8 cellular contexts compared by ENCODE assay signal in the genomic region with DNA sequence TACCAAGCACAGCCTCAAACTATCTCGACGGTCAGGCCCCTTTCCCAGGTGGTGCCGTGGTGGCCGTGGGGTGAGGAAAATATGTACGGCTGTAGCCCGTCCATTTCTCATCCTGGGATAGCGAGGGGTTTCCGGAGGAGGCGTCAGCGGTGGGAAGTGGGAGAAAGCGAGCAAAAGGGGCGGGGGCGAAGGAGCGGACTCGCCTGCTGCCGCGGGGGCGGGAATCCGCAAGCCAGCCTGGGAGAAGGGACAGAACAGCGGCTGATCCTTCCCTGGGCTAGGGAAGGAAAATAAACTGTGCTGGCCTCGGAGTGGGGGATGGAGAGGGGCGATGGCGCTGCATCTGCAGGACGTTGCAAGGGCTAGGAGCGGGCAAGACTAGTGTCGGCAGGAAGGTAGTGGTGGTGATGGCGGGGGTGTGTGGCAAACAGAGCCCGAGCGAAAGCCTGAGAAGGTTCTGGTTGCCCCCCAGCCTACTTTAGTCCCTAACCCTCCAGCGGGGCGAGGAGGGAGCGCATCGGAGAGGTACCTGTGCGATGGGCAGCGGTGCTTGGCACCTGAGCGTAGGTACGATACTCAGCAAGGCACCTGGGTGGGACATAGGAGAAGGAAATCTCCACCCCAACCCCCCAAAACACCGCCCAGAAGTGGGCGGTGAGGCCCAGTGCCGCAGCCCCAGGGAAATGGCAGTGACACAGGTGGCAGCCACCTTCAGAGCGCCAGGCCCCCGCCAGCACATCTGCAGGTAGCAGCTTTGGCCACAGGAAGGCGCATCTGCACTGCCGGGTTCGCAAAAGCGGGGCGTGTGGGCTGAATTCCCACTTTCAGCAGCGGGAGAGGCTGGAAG. TPM values are rescaled to one million over a fixed set of nuclear protein-coding genes. Genes with fewer than 3 reads are reported as not detected.
DNase-seq lines count a peak whose midpoint lies in the region; ATAC-seq and TF ChIP-seq lines count a peak whose summit lies in the region.

No MANE protein-coding gene starts in this region.

- H3K27ac Mint-ChIP-seq in activated CD8-positive, alpha-beta T cell treated with anti-CD3 and anti-CD28 coated beads for 36 hours, result no peak overlapping the region

- no peaks in the 10 kb centered on the region for H3K9me3 Mint-ChIP-seq in activated CD8-positive, alpha-beta T cell treated with anti-CD3 and anti-CD28 coated beads for 36 hours

- intact Hi-C loops in activated CD8-positive, alpha-beta T cell treated with anti-CD3 and anti-CD28 coated beads for 36 hours (cut with micrococcal nuclease), result no loop called here

- H3K4me1 Mint-ChIP-seq in activated CD8-positive, alpha-beta T cell treated with anti-CD3 and anti-CD28 coated beads for 36 hours (ENCODE audit: low read depth), result peaks cover 9% of the 10 kb centered on the region

- peak overlapping the region; percentile 87 for H3K4me3 ChIP-seq in iPS-11a (ENCODE audit: low read depth, low read length)

- peak; percentile 54 for TF ChIP-seq CTCF in activated CD8-positive, alpha-beta T cell treated with anti-CD3 and anti-CD28 coated beads for 36 hours (IDR thresholded peaks at IDR 0.05)

- DNase-seq in activated CD4-positive, alpha-beta T cell treated with anti-CD3 and anti-CD28 coated beads for 48 hours, result peak; percentile 51
- DNase-seq in activated CD4-positive, alpha-beta T cell treated with anti-CD3 and anti-CD28 coated beads for 4 hours, result no peak
- peak; percentile 71 for DNase-seq in NCI-H1105 (lab: John Stamatoyannopoulos, UW)
- peak; percentile 50 for DNase-seq in activated CD8-positive, alpha-beta T cell treated with anti-CD3 and anti-CD28 coated beads for 36 hours
- DNase-seq in stimulated activated naive CD8-positive, alpha-beta T cell treated with anti-CD3 and anti-CD28 coated beads, Interleukin-15, Interleukin-2, amounts not matched to agents 100 U/mL and 50 U/mL, for 24 hours, result peak; percentile 32
- DNase-seq in GOT3 (lab: John Stamatoyannopoulos, UW), result no peak
- DNase-seq in pons (ENCODE audit: low spot score), result no peak

- no peaks in the 10 kb centered on the region for H3K36me3 Mint-ChIP-seq in activated CD8-positive, alpha-beta T cell treated with anti-CD3 and anti-CD28 coated beads for 36 hours (ENCODE audit: low read depth)

- H3K27me3 Mint-ChIP-seq in activated CD8-positive, alpha-beta T cell treated with anti-CD3 and anti-CD28 coated beads for 36 hours, result peaks cover 60% of the 10 kb centered on the region

- POLR2A ChIA-PET in activated CD8-positive, alpha-beta T cell treated with anti-CD3 and anti-CD28 coated beads for 36 hours (lab: Charles Lee), result no interaction called here

- CTCF ChIA-PET in activated CD8-positive, alpha-beta T cell treated with anti-CD3 and anti-CD28 coated beads for 36 hours (lab: Charles Lee), result no interaction called here

- peak overlapping the region; percentile 18 for H3K4me3 Mint-ChIP-seq in activated CD8-positive, alpha-beta T cell treated with anti-CD3 and anti-CD28 coated beads for 36 hours

- peak; percentile 68 for ATAC-seq in activated CD8-positive, alpha-beta T cell treated with anti-CD3 and anti-CD28 coated beads for 36 hours
- ATAC-seq in stimulated activated naive CD8-positive, alpha-beta T cell treated with anti-CD3 and anti-CD28 coated beads, Interleukin-15, Interleukin-2, amounts not matched to agents 100 U/mL and 50 U/mL, for 24 hours, result peak; percentile 41

RNA-seq across cellular contexts. Expression of gene STEAP1B, which starts 49.9 kb away (rescaled TPM):
- total RNA-seq in activated CD8-positive, alpha-beta T cell treated with anti-CD3 and anti-CD28 coated beads for 36 hours, result not detected

Comparison
In these comparisons a context has a peak if more than half of its experiments do, and no peak if none do; other contexts are left out.
1. DNase-seq: peak in activated CD4-positive, alpha-beta T cell treated with anti-CD3 and anti-CD28 coated beads for 48 hours (single experiment), NCI-H1105 (single experiment), activated CD8-positive, alpha-beta T cell treated with anti-CD3 and anti-CD28 coated beads for 36 hours (single experiment) and stimulated activated naive CD8-positive, alpha-beta T cell treated with anti-CD3 and anti-CD28 coated beads, Interleukin-15, Interleukin-2, amounts not matched to agents 100 U/mL and 50 U/mL, for 24 hours (single experiment); none in activated CD4-positive, alpha-beta T cell treated with anti-CD3 and anti-CD28 coated beads for 4 hours (0 of 2), GOT3 (single experiment) and pons (single experiment).